15 cellular contexts compared by ENCODE assay signal in the genomic region with DNA sequence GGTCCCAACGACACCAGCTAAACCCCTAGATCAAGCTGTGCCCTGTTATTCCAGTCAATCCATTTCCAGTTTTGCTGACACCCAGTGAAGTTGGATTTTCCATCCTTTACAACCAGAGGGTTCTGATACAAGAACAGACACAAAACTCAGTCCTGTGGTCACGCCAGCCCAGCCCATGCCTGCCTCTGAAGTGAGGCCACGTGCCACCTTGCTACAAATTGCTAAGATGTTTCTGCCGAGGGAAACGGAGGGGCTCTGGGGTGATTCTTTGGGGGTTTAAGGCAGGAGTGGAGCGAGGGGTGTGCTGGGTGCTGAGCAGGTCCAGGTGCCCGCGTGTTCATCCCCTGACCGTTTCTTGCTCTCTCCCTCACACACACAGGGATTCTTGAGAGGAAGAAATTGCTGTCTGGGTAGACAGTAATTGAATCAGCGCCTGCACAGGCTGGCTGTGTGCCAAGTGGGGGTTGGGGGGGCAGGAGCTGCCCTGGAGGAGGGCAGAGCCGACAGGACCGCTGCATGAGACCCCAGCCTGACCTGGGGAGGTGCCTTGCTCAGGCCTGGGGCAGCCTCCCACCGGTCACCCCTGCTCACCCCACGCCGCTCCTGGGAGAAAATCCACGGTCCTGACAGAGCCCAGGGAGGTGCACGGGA. TPM values are rescaled to one million over a fixed set of nuclear protein-coding genes. Genes with fewer than 3 reads are reported as not detected.
A peak's percentile ranks its signal among the peaks of the same experiment; 100 is the strongest.
DNase-seq lines count a peak whose midpoint lies in the region; ATAC-seq and TF ChIP-seq lines count a peak whose summit lies in the region.
"Had no signal": no experiment of that assay in that cellular context is flagged by ENCODE, and none has a peak within 500 bp of the region (broad histone marks: within the 10 kb centered on the region; RNA-seq: fewer than 3 reads in every experiment).

No MANE protein-coding gene starts in this region.

- intact Hi-C loops in right cardiac atrium (cut with DNase I) = loop anchor here in 1 of 4 donors (10.0 kb wide), 1 partner anchor 148 kb away; no protein-coding TSS in a partner anchor
- intact Hi-C loops in activated naive CD4-positive, alpha-beta T cell treated with anti-CD3 and anti-CD28 coated beads for 36 hours (cut with micrococcal nuclease) = no loop called here

- CTCF ChIA-PET in RWPE1 (lab: Yijun Ruan, JAX) = interaction anchor here (0.8 kb wide), 1 partner anchor 36 kb away, joined by 3 read pairs; no protein-coding TSS in a partner anchor
- CTCF ChIA-PET in activated naive CD4-positive, alpha-beta T cell treated with anti-CD3 and anti-CD28 coated beads for 36 hours (lab: Charles Lee) = no interaction called here

- peak; percentile 13 for DNase-seq in NCI-H748 (lab: John Stamatoyannopoulos, UW; ENCODE audit: unreplicated experiment)
- no peak for DNase-seq in NCI-H748 treated with DMSO at 0.1 percent for 48 hours (lab: John Stamatoyannopoulos, UW)
- DNase-seq in RWPE1 (ENCODE audit: low spot score) = no peak
- DNase-seq in right cardiac atrium = peak; percentile 17 to 70 (median 67)
- DNase-seq in osteocyte (ENCODE audit: extremely low spot score, unreplicated experiment) = no peak
- no peak for DNase-seq in LoVo (ENCODE audit: low spot score)
- DNase-seq in activated naive CD4-positive, alpha-beta T cell treated with anti-CD3 and anti-CD28 coated beads for 36 hours = no peak
- DNase-seq: ACHN; activated CD4-positive, alpha-beta T cell treated with anti-CD3 and anti-CD28 coated beads for 1 hour; NCI-H510A treated with DMSO at 0.1 percent for 48 hours had no signal

- H3K4me3 ChIP-seq in right cardiac atrium (ENCODE audit: low read length) = no peak overlapping the region
- H3K4me3 ChIP-seq: SK-N-MC, smooth muscle cell had no signal

- H3K36me3 Mint-ChIP-seq in osteocyte (ENCODE audit: unreplicated experiment) = no peaks in the 10 kb centered on the region
- H3K36me3 Mint-ChIP-seq in activated naive CD4-positive, alpha-beta T cell treated with anti-CD3 and anti-CD28 coated beads for 36 hours (ENCODE audit: low read depth) = no peaks in the 10 kb centered on the region

- H3K27me3 ChIP-seq in right cardiac atrium (ENCODE audit: control insufficient read depth, insufficient read depth) = no peaks in the 10 kb centered on the region

- H3K27me3 Mint-ChIP-seq in osteocyte (ENCODE audit: unreplicated experiment) = no peaks in the 10 kb centered on the region
- no peaks in the 10 kb centered on the region for H3K27me3 Mint-ChIP-seq in activated naive CD4-positive, alpha-beta T cell treated with anti-CD3 and anti-CD28 coated beads for 36 hours (ENCODE audit: low read depth)

- TF ChIP-seq CTCF in RWPE1 (conservative IDR thresholded peaks at IDR 0.05; ENCODE audit: low read depth) (no peak), osteocyte (IDR thresholded peaks at IDR 0.05) (no peak)

- H3K27ac Mint-ChIP-seq in osteocyte (ENCODE audit: unreplicated experiment) = no peak overlapping the region
- H3K27ac Mint-ChIP-seq in activated naive CD4-positive, alpha-beta T cell treated with anti-CD3 and anti-CD28 coated beads for 36 hours = no peak overlapping the region
- H3K27ac Mint-ChIP-seq: activated T-helper 2 cell treated with anti-CD3 and anti-CD28 coated beads, Interferon-gamma antibody, Interleukin-2, Interleukin-4, amounts not matched to agents 10 μg/mL and 5 μg/mL and 100 μg/mL, durations not matched to agents 14 hours and 24 hours and 36 hours had no signal

- no peaks in the 10 kb centered on the region for H3K4me1 ChIP-seq in right cardiac atrium (ENCODE audit: control insufficient read depth, insufficient read depth, low read length)

- no peaks in the 10 kb centered on the region for H3K9me3 Mint-ChIP-seq in osteocyte (ENCODE audit: unreplicated experiment)
- H3K9me3 Mint-ChIP-seq in activated naive CD4-positive, alpha-beta T cell treated with anti-CD3 and anti-CD28 coated beads for 36 hours = no peaks in the 10 kb centered on the region
- H3K9me3 Mint-ChIP-seq: activated T-helper 2 cell treated with anti-CD3 and anti-CD28 coated beads, Interferon-gamma antibody, Interleukin-2, Interleukin-4, amounts not matched to agents 10 μg/mL and 5 μg/mL and 100 μg/mL, durations not matched to agents 14 hours and 24 hours and 36 hours had no signal

- WGBS in right cardiac atrium = 31% methylated on average over 17 of the region's 17 CpGs

- POLR2A ChIA-PET in RWPE1 (lab: Yijun Ruan, JAX; ENCODE audit: low non-redundant PET) = no interaction called here

- peak overlapping the region; percentile 3; the same call in 1 of the 2 replicates for H3K27ac ChIP-seq in RWPE1
- H3K27ac ChIP-seq in right cardiac atrium (ENCODE audit: low read length) = no peak overlapping the region
- H3K27ac ChIP-seq in temporal lobe (ENCODE audit: low read depth, low read length) = peak overlapping the region; percentile 95
- H3K27ac ChIP-seq: KMS-11, SK-N-MC had no signal

- H3K9me3 ChIP-seq in right cardiac atrium (ENCODE audit: control insufficient read depth, low read length) = no peaks in the 10 kb centered on the region

- no peak overlapping the region for H3K4me3 Mint-ChIP-seq in osteocyte (ENCODE audit: unreplicated experiment)
- H3K4me3 Mint-ChIP-seq in activated naive CD4-positive, alpha-beta T cell treated with anti-CD3 and anti-CD28 coated beads for 36 hours = no peak overlapping the region

- no peak for ATAC-seq in right cardiac atrium

- H3K4me1 Mint-ChIP-seq in osteocyte (ENCODE audit: unreplicated experiment) = peaks cover 15% of the 10 kb centered on the region
- H3K4me1 Mint-ChIP-seq in activated naive CD4-positive, alpha-beta T cell treated with anti-CD3 and anti-CD28 coated beads for 36 hours (ENCODE audit: low read depth) = peaks cover 14% of the 10 kb centered on the region

RNA-seq across cellular contexts. Expression of a gene that starts 38.1 kb away (rescaled TPM):
- total RNA-seq in right cardiac atrium (1 to 10 TPM; 4.8 to 7.1 (median 6.4) TPM), temporal lobe (32.0 TPM), osteocyte (5.8 and 7.0 TPM in 2 replicates)
- polyA plus RNA-seq in right cardiac atrium = 8.4 TPM
- 1 to 10 TPM; 8.0 to 9.9 TPM for total RNA-seq in activated naive CD4-positive, alpha-beta T cell treated with anti-CD3 and anti-CD28 coated beads for 36 hours

RNA-seq across cellular contexts. Expression of a gene that starts 40.1 kb away (rescaled TPM):
- total RNA-seq in right cardiac atrium = 10 to 100 TPM; 20.1 to 23.6 (median 22.2) TPM
- polyA plus RNA-seq in right cardiac atrium = 22.2 TPM
- total RNA-seq in temporal lobe = 17.7 TPM
- total RNA-seq in osteocyte = 33.7 and 36.4 TPM in 2 replicates
- 10 to 100 TPM; 19.3 to 20.2 TPM for total RNA-seq in activated naive CD4-positive, alpha-beta T cell treated with anti-CD3 and anti-CD28 coated beads for 36 hours

RNA-seq across cellular contexts. Expression of a gene that starts 58.9 kb away (rescaled TPM):
- total RNA-seq in right cardiac atrium (1 to 10 TPM; 6.3 to 8.8 (median 7.8) TPM), temporal lobe (13.3 TPM), osteocyte (11.2 and 11.4 TPM in 2 replicates)
- polyA plus RNA-seq in right cardiac atrium = 5.8 TPM
- total RNA-seq in activated naive CD4-positive, alpha-beta T cell treated with anti-CD3 and anti-CD28 coated beads for 36 hours = 10 to 100 TPM; 12.6 to 15.2 TPM

Comparison
In these comparisons a context has a peak if more than half of its experiments do, and no peak if none do; other contexts are left out.
1. DNase-seq: peak in NCI-H748 (single experiment) and right cardiac atrium (3 of 3); none in NCI-H748 treated with DMSO at 0.1 percent for 48 hours (single experiment), RWPE1 (single experiment), osteocyte (single experiment), LoVo (single experiment) and activated naive CD4-positive, alpha-beta T cell treated with anti-CD3 and anti-CD28 coated beads for 36 hours (single experiment).